In the genomic region with DNA sequence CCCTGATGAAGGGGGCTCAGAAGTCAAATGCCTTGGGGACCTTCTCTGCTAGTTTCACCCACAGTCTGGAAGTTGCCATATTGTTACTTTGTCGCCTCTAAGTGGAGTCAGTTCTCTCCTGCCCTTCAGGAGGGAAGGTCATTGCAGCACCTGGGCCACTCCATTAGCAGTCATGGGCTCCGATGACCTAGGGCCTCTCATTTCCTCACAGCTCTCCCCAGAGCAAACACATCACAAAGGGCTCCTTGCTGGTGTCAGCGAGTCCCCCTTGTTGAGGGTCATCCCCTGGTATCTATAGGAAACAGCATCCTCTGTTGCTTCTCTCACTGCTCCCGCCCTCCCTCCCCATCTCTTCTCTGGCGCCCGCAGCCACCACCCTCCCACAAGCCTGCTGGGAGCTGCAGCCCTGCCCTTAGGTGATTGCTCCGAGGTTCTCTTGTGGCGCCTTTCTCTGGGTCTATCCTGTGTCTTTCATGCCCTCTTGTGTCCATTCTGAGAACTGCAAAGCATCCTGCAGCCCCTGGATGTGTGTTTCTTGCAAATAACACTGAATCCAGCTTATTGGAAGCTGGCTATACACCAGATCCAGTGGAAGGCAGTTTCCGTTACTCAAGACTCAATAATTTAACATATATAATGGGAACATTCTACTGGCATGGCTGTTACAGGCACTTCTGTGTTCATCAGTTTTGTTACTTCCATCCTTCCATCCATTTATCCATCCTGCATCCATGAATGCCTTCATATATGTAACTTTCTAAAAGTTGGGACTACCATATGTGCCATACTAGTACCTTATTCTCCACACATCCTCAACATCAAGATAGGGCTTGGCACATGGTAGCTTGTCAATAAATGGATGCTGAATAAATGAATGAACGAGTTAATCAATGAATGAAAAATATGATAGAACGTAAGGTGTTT, we compare ENCODE assay signal across 9 cellular contexts.
DNase-seq lines count a peak whose midpoint lies in the region; ATAC-seq and TF ChIP-seq lines count a peak whose summit lies in the region.
"Had no signal": no experiment of that assay in that cellular context is flagged by ENCODE, and none has a peak within 500 bp of the region (broad histone marks: within the 10 kb centered on the region; RNA-seq: fewer than 3 reads in every experiment).

No MANE protein-coding gene starts in this region.

- H3K4me3 ChIP-seq in AG10803 (ENCODE audit: low read length): no peak overlapping the region
- no peak overlapping the region for H3K4me3 ChIP-seq in brain microvascular endothelial cell (ENCODE audit: low read depth, low read length)

- peak; percentile 84 for TF ChIP-seq CTCF in AG10803 (conservative IDR thresholded peaks at IDR 0.05; ENCODE audit: low read length)
- TF ChIP-seq CTCF in brain microvascular endothelial cell (IDR thresholded peaks at IDR 0.05; ENCODE audit: low read depth, low read length, missing control alignments): peak; percentile 87

- H3K36me3 ChIP-seq in brain microvascular endothelial cell (replicated peaks): no peaks in the 10 kb centered on the region
- H3K36me3 ChIP-seq: neutrophil had no signal

- no peak overlapping the region for H3K27ac ChIP-seq in brain microvascular endothelial cell
- H3K27ac ChIP-seq: neutrophil had no signal

- H3K27me3 ChIP-seq in brain microvascular endothelial cell (replicated peaks): no peaks in the 10 kb centered on the region

- in situ Hi-C loops in brain microvascular endothelial cell (cut with HindIII; ENCODE audit: low pct_ligation_motif_present, low sequenced_read_pairs): loop anchor here (25.0 kb wide), 1 partner anchor 471 kb away; no protein-coding TSS in a partner anchor

- DNase-seq in AG10803 (ENCODE audit: low read depth): peak; percentile 60
- peak; percentile 47 for DNase-seq in GM19238 (ENCODE audit: insufficient read length, low spot score)
- peak; percentile 66 for DNase-seq in NCI-H146 treated with DMSO at 0.1 percent for 48 hours (lab: John Stamatoyannopoulos, UW; ENCODE audit: unreplicated experiment)
- DNase-seq in T follicular helper cell (ENCODE audit: low read depth): peak; percentile 10
- DNase-seq in brain microvascular endothelial cell: peak; percentile 73
- peak; percentile 87 for DNase-seq in iPS-NIHi7 (ENCODE audit: extremely low spot score)
- DNase-seq in stimulated activated CD4-positive, alpha-beta T cell treated with anti-CD3 and anti-CD28 coated beads, Interleukin-15, amount 100 ng/mL, for 24 hours: peak; percentile 64

- ATAC-seq in HG02938 (IDR thresholded peaks at IDR 0.05; ENCODE audit: unreplicated experiment): no peak

Comparison
In these comparisons a context has a peak if more than half of its experiments do, and no peak if none do; other contexts are left out.
1. DNase-seq: peak in every context shown above with its lines; median percentile 87 in iPS-NIHi7; 73 in brain microvascular endothelial cell; 66 in NCI-H146 treated with DMSO at 0.1 percent for 48 hours; 64 in stimulated activated CD4-positive, alpha-beta T cell treated with anti-CD3 and anti-CD28 coated beads, Interleukin-15, amount 100 ng/mL, for 24 hours; 60 in AG10803; 47 in GM19238; 10 in T follicular helper cell.